ENCODE assay signal across 33 cellular contexts in genomic region chr12:130710733-130711080, GRCh38. TPM values are rescaled to one million over a fixed set of nuclear protein-coding genes. Genes with fewer than 3 reads are reported as not detected.
"Had no signal": no experiment of that assay in that cellular context is flagged by ENCODE, and none has a peak within 500 bp of the region (broad histone marks: within the 10 kb centered on the region; RNA-seq: fewer than 3 reads in every experiment).

No MANE protein-coding gene starts in this region.

- H3K27ac Mint-ChIP-seq: memory B cell; mesothelial cell of epicardium; naive thymus-derived CD4-positive, alpha-beta T cell; nephron; stimulated activated naive CD8-positive, alpha-beta T cell treated with anti-CD3 and anti-CD28 coated beads, Interleukin-15, amount 100 ng/mL, for 72 hours; type B pancreatic cell had no signal

- H3K9me3 Mint-ChIP-seq: central memory CD8-positive, alpha-beta T cell; mesothelial cell of epicardium; nephron; stimulated activated naive CD8-positive, alpha-beta T cell treated with anti-CD3 and anti-CD28 coated beads, Interleukin-15, amount 100 ng/mL, for 72 hours; type B pancreatic cell had no signal

- H3K4me1 ChIP-seq: colonic mucosa, prostate gland had no signal

- H3K36me3 Mint-ChIP-seq: mesothelial cell of epicardium; naive thymus-derived CD4-positive, alpha-beta T cell; type B pancreatic cell had no signal

- H3K27ac ChIP-seq: colonic mucosa, esophagus squamous epithelium, heart right ventricle, parathyroid adenoma, prostate gland, right atrium auricular region, tibial artery had no signal

- H3K9me3 ChIP-seq: colonic mucosa, esophagus squamous epithelium, heart right ventricle, prostate gland, right atrium auricular region, tibial artery had no signal

- H3K4me3 Mint-ChIP-seq: central memory CD8-positive, alpha-beta T cell; memory B cell; mesothelial cell of epicardium; naive thymus-derived CD4-positive, alpha-beta T cell; nephron; stimulated activated naive CD8-positive, alpha-beta T cell treated with anti-CD3 and anti-CD28 coated beads, Interleukin-15, amount 100 ng/mL, for 72 hours; type B pancreatic cell had no signal

- ATAC-seq: heart right ventricle; left colon; left ventricle myocardium superior; naive thymus-derived CD4-positive, alpha-beta T cell; sciatic nerve; stimulated activated naive CD8-positive, alpha-beta T cell treated with anti-CD3 and anti-CD28 coated beads, Interleukin-15, amount 100 ng/mL, for 72 hours had no signal

- DNase-seq: colonic mucosa; dermis blood vessel endothelial cell; effector memory CD4-positive, alpha-beta T cell; esophagus squamous epithelium; foreskin melanocyte; glutamatergic neuron; heart right ventricle; hippocampal formation; kidney glomerular epithelial cell; left colon; left ventricle myocardium superior; stimulated activated CD4-positive, alpha-beta T cell treated with anti-CD3 and anti-CD28 coated beads, Interleukin-12 subunit alpha, Interleukin-12 subunit beta, amount 100 ng/mL, for 4 hours; stimulated activated CD4-positive, alpha-beta T cell treated with anti-CD3 and anti-CD28 coated beads, Interleukin-1b, Interleukin-23, amount 100 ng/mL, for 48 hours; stimulated activated CD4-positive, alpha-beta T cell treated with anti-CD3 and anti-CD28 coated beads, Interleukin-4, amount 100 ng/mL, for 1 hour; stimulated activated CD8-positive, alpha-beta memory T cell treated with anti-CD3 and anti-CD28 coated beads, Interleukin-4, amount 100 ng/mL, for 48 hours; stimulated activated naive CD4-positive, alpha-beta T cell; stimulated activated naive CD8-positive, alpha-beta T cell treated with anti-CD3 and anti-CD28 coated beads, Interleukin-15, amount 100 ng/mL, for 72 hours had no signal

- H3K4me3 ChIP-seq: colonic mucosa, esophagus squamous epithelium, heart right ventricle, lung, prostate gland, right atrium auricular region, smooth muscle cell, tibial artery had no signal

- H3K36me3 ChIP-seq: colonic mucosa, esophagus squamous epithelium, heart right ventricle, prostate gland, right atrium auricular region, tibial artery had no signal

RNA-seq across cellular contexts. Expression of gene RIMBP2, which starts 5.4 kb away (rescaled TPM):
- total RNA-seq: dermis blood vessel endothelial cell, endothelial cell of umbilical vein, osteoblast, subcutaneous adipose tissue had no signal
- polyA plus RNA-seq: naive thymus-derived CD4-positive, alpha-beta T cell; smooth muscle cell had no signal
